24 cellular contexts compared by ENCODE assay signal in genomic region chr10:102808380-102808779, GRCh38. TPM values are rescaled to one million over a fixed set of nuclear protein-coding genes. Genes with fewer than 3 reads are reported as not detected.
DNase-seq lines count a peak whose midpoint lies in the region; ATAC-seq and TF ChIP-seq lines count a peak whose summit lies in the region.
"Had no signal": no experiment of that assay in that cellular context is flagged by ENCODE, and none has a peak within 500 bp of the region (broad histone marks: within the 10 kb centered on the region; RNA-seq: fewer than 3 reads in every experiment).

No MANE protein-coding gene starts in this region.

- peaks cover 63 to 81% of the 10 kb centered on the region in 2 donors for H3K36me3 Mint-ChIP-seq in CD14-positive monocyte
- H3K36me3 Mint-ChIP-seq in Caco-2 (ENCODE audit: insufficient read depth, unreplicated experiment), result peaks cover 23% of the 10 kb centered on the region
- H3K36me3 Mint-ChIP-seq in activated naive CD8-positive, alpha-beta T cell treated with anti-CD3 and anti-CD28 coated beads, Interleukin-2, amount 50 U/mL, for 24 hours (ENCODE audit: low read depth), result peaks cover 23% of the 10 kb centered on the region
- peaks cover 42% of the 10 kb centered on the region for H3K36me3 Mint-ChIP-seq in nephron progenitor cell (ENCODE audit: low read depth)

- TF ChIP-seq CTCF in CD14-positive monocyte (IDR thresholded peaks at IDR 0.05), result no peak
- TF ChIP-seq CTCF in Caco-2 (IDR thresholded peaks at IDR 0.05; ENCODE audit: insufficient read depth in 1 of 2, low read depth in 1 of 2, low read length in 1 of 2, severe bottlenecking in 1 of 2, unreplicated experiment in 1 of 2), result no peak
- no peak for TF ChIP-seq CTCF in nephron progenitor cell (IDR thresholded peaks at IDR 0.05)
- TF ChIP-seq CTCF in SK-N-SH (IDR thresholded peaks at IDR 0.05), result no peak

- no peak overlapping the region for H3K9ac ChIP-seq in SK-N-SH
- H3K9ac ChIP-seq: GM23248 had no signal

- H3K9me3 Mint-ChIP-seq in CD14-positive monocyte (no peaks in the 10 kb centered on the region), Caco-2 (ENCODE audit: unreplicated experiment) (no peaks in the 10 kb centered on the region), nephron progenitor cell (peaks cover 4% of the 10 kb centered on the region)
- H3K9me3 Mint-ChIP-seq in activated naive CD8-positive, alpha-beta T cell treated with anti-CD3 and anti-CD28 coated beads, Interleukin-2, amount 50 U/mL, for 24 hours, result peaks cover 3% of the 10 kb centered on the region
- H3K9me3 Mint-ChIP-seq: stimulated activated memory B cell treated with anti-CD40 and anti-IgM and Interleukin-4, amounts not matched to agents 10 μg/mL and 1 μg/mL and 100 μg/mL, for 72 hours had no signal

- H3K4me1 Mint-ChIP-seq in CD14-positive monocyte (peaks cover 40% of the 10 kb centered on the region), Caco-2 (ENCODE audit: low read depth, unreplicated experiment) (no peaks in the 10 kb centered on the region), nephron progenitor cell (peaks cover 43% of the 10 kb centered on the region)
- peaks cover 24% of the 10 kb centered on the region for H3K4me1 Mint-ChIP-seq in activated naive CD8-positive, alpha-beta T cell treated with anti-CD3 and anti-CD28 coated beads, Interleukin-2, amount 50 U/mL, for 24 hours

- H3K4me3 ChIP-seq in Caco-2 (ENCODE audit: low read depth, low read length) (no peak overlapping the region), SK-N-SH (ENCODE audit: low read depth in 2 of 2, low read length in 1 of 2) (no peak overlapping the region)
- H3K4me3 ChIP-seq: body of pancreas, GM23248, lung, sigmoid colon had no signal

- ATAC-seq in activated naive CD8-positive, alpha-beta T cell treated with anti-CD3 and anti-CD28 coated beads, Interleukin-2, amount 50 U/mL, for 24 hours, result no peak
- ATAC-seq: body of pancreas; stimulated activated memory B cell treated with anti-CD40 and anti-IgM and Interleukin-4, amounts not matched to agents 10 μg/mL and 1 μg/mL and 100 μg/mL, for 72 hours had no signal

- CTCF ChIA-PET in Caco-2 (lab: Charles Lee) (no interaction called here), SK-N-SH (lab: Yijun Ruan, JAX) (no interaction called here)

- H3K27ac Mint-ChIP-seq in CD14-positive monocyte (peak overlapping the region in 5 of 7 donors; percentile 7 to 83 (median 64)), Caco-2 (ENCODE audit: unreplicated experiment) (peak overlapping the region; percentile 25), nephron progenitor cell (peak overlapping the region; percentile 46)
- H3K27ac Mint-ChIP-seq in activated naive CD8-positive, alpha-beta T cell treated with anti-CD3 and anti-CD28 coated beads, Interleukin-2, amount 50 U/mL, for 24 hours, result peak overlapping the region; percentile 46
- H3K27ac Mint-ChIP-seq: progenitor cell of endocrine pancreas; stimulated activated memory B cell treated with anti-CD40 and anti-IgM and Interleukin-4, amounts not matched to agents 10 μg/mL and 1 μg/mL and 100 μg/mL, for 72 hours had no signal

- H2AFZ ChIP-seq in SK-N-SH (ENCODE audit: low read depth), result no peak overlapping the region
- H2AFZ ChIP-seq: GM23248 had no signal

- no peak for TF ChIP-seq RAD21 in SK-N-SH (IDR thresholded peaks at IDR 0.05; ENCODE audit: low read length)

- H3K9me2 ChIP-seq in SK-N-SH, result no peaks in the 10 kb centered on the region

- H3K4me3 Mint-ChIP-seq in CD14-positive monocyte, result no peak overlapping the region
- H3K4me3 Mint-ChIP-seq in Caco-2 (ENCODE audit: unreplicated experiment), result no peak overlapping the region
- H3K4me3 Mint-ChIP-seq in activated naive CD8-positive, alpha-beta T cell treated with anti-CD3 and anti-CD28 coated beads, Interleukin-2, amount 50 U/mL, for 24 hours, result no peak overlapping the region
- H3K4me3 Mint-ChIP-seq in nephron progenitor cell, result no peak overlapping the region
- H3K4me3 Mint-ChIP-seq: stimulated activated memory B cell treated with anti-CD40 and anti-IgM and Interleukin-4, amounts not matched to agents 10 μg/mL and 1 μg/mL and 100 μg/mL, for 72 hours had no signal

- no peaks in the 10 kb centered on the region for H3K4me1 ChIP-seq in Caco-2
- H3K4me1 ChIP-seq in SK-N-SH (ENCODE audit: control insufficient read depth in 1 of 2, insufficient read depth in 2 of 2, low read depth in 1 of 2, low read length in 1 of 2), result peaks cover 2 to 6% of the 10 kb centered on the region in 2 experiments; a peak in 2 of 4 replicates
- H3K4me1 ChIP-seq: body of pancreas had no signal

- no TSS peak for BruUV-seq in Caco-2 (replicated peaks; lab: Mats Ljungman, UMichigan)

- DNase-seq in CD14-positive monocyte (ENCODE audit: low spot score), result no peak
- DNase-seq in Caco-2, result no peak
- no peak for DNase-seq in activated naive CD8-positive, alpha-beta T cell treated with anti-CD3 and anti-CD28 coated beads, Interleukin-2, amount 50 U/mL, for 24 hours
- DNase-seq in nephron progenitor cell, result no peak
- no peak for DNase-seq in NCI-H187 treated with DMSO at 0.1 percent for 48 hours (lab: John Stamatoyannopoulos, UW)
- DNase-seq in activated effector memory CD4-positive, alpha-beta T cell treated with anti-CD3 and anti-CD28 coated beads, Interleukin-2, amount 50 U/mL, for 16 hours, result no peak
- DNase-seq in SK-N-SH, result no peak
- DNase-seq: activated CD4-positive, alpha-beta T cell treated with anti-CD3 and anti-CD28 coated beads, Interleukin-2, amount 50 U/mL, for 48 hours; activated CD8-positive, alpha-beta memory T cell treated with anti-CD3 and anti-CD28 coated beads, Interleukin-2, amount 50 U/mL, for 48 hours; activated gamma-delta T cell; body of pancreas; GM23248; head of caudate nucleus; NCI-H1694; NCI-H524 treated with DMSO at 0.1 percent for 48 hours; sigmoid colon; stimulated activated CD4-positive, alpha-beta T cell treated with anti-CD3 and anti-CD28 coated beads, Interleukin-4, amount 100 ng/mL, for 24 hours had no signal

- H3K4me2 ChIP-seq in SK-N-SH, result no peak overlapping the region

- H3K9me3 ChIP-seq in Caco-2 (no peaks in the 10 kb centered on the region), SK-N-SH (no peaks in the 10 kb centered on the region; the same call in 1 of the 2 replicates)
- H3K9me3 ChIP-seq: body of pancreas, neutrophil, sigmoid colon had no signal

- POLR2A ChIA-PET in Caco-2 (lab: Charles Lee) (no interaction called here), SK-N-SH (lab: Yijun Ruan, JAX) (no interaction called here)

- H3K27me3 Mint-ChIP-seq in CD14-positive monocyte (ENCODE audit: low read depth in 3 of 3) (no peaks in the 10 kb centered on the region), Caco-2 (ENCODE audit: insufficient read depth, unreplicated experiment) (no peaks in the 10 kb centered on the region), nephron progenitor cell (ENCODE audit: low read depth, poor library complexity) (no peaks in the 10 kb centered on the region)
- no peaks in the 10 kb centered on the region for H3K27me3 Mint-ChIP-seq in activated naive CD8-positive, alpha-beta T cell treated with anti-CD3 and anti-CD28 coated beads, Interleukin-2, amount 50 U/mL, for 24 hours
- H3K27me3 Mint-ChIP-seq: progenitor cell of endocrine pancreas; stimulated activated memory B cell treated with anti-CD40 and anti-IgM and Interleukin-4, amounts not matched to agents 10 μg/mL and 1 μg/mL and 100 μg/mL, for 72 hours had no signal

- H4K20me1 ChIP-seq in SK-N-SH (ENCODE audit: insufficient read depth), result no peaks in the 10 kb centered on the region

- 95% methylated on average over 4 of the region's 4 CpGs for WGBS in SK-N-SH (ENCODE audit: low lambda C conversion rate)

- intact Hi-C loops in CD14-positive monocyte (cut with micrococcal nuclease) (loop anchor here in 1 of 2 donors (10.0 kb wide), 1 partner anchor 54 kb away; no protein-coding TSS in a partner anchor), Caco-2 (cut with micrococcal nuclease; ENCODE audit: unreplicated experiment) (no loop called here)

- peaks cover 4% of the 10 kb centered on the region for H3F3A ChIP-seq in SK-N-SH (replicated peaks; ENCODE audit: insufficient read depth)

- H3K27me3 ChIP-seq in Caco-2 (replicated peaks; ENCODE audit: control insufficient read depth, insufficient read depth, low read length) (no peaks in the 10 kb centered on the region), SK-N-SH (ENCODE audit: insufficient read depth) (no peaks in the 10 kb centered on the region)
- H3K27me3 ChIP-seq: body of pancreas, neutrophil, sigmoid colon had no signal

- H3K36me3 ChIP-seq in Caco-2 (ENCODE audit: control insufficient read depth, insufficient read depth, low read length) (no peaks in the 10 kb centered on the region; the same call in none of the 2 replicates), SK-N-SH (replicated peaks in 1 of 2; ENCODE audit: control insufficient read depth in 1 of 2, insufficient read depth in 2 of 2, low read length in 1 of 2) (peaks cover 16 to 20% of the 10 kb centered on the region in 2 experiments)

- TF ChIP-seq EP300 in SK-N-SH (IDR thresholded peaks at IDR 0.05; ENCODE audit: borderline replicate concordance in 1 of 2, low read depth in 1 of 2, low read length in 1 of 2), result no peak

- H3K27ac ChIP-seq in SK-N-SH (ENCODE audit: low read depth in 2 of 2, low read length in 1 of 2), result no peak overlapping the region
- H3K27ac ChIP-seq: body of pancreas, epithelial cell of prostate, GM23248, neutrophil had no signal

- H3K79me2 ChIP-seq in SK-N-SH (ENCODE audit: insufficient read depth), result peaks cover 9% of the 10 kb centered on the region

TF ChIP-seq in SK-N-SH, 30 proteins besides CTCF, POLR2A, EP300 and RAD21 (continues in another document):
- TF ChIP-seq NRF1 (IDR thresholded peaks at IDR 0.05; ENCODE audit: low read depth, low read length) (no peak), USF2 (IDR thresholded peaks at IDR 0.05; ENCODE audit: borderline replicate concordance, low read depth, low read length) (no peak), FOSL2 (IDR thresholded peaks at IDR 0.05; ENCODE audit: borderline replicate concordance, low read depth) (no peak), FOXM1 (IDR thresholded peaks at IDR 0.05; ENCODE audit: low read depth) (no peak), ELF1 (IDR thresholded peaks at IDR 0.05) (no peak)

RNA-seq across cellular contexts. Expression of gene CYP17A1, which starts 28.8 kb away (rescaled TPM):
- polyA plus RNA-seq in CD14-positive monocyte (not detected), SK-N-SH (2012; rRNA removed) (not detected in 2 replicates)
- not detected in 2 replicates for total RNA-seq in Caco-2 (2022)
- polyA plus RNA-seq in SK-N-SH (2012; cell fraction: cytosol; rRNA removed), result not detected in 2 replicates
- polyA plus RNA-seq in SK-N-SH (2012; cell fraction: nucleus; rRNA removed), result 0.04 TPM in 1 of 2 replicates, not detected in the other
- total RNA-seq: body of pancreas, GM23248, kidney epithelial cell, progenitor cell of endocrine pancreas, sigmoid colon, urinary bladder had no signal
- polyA plus RNA-seq: GM23248, urinary bladder had no signal

RNA-seq across cellular contexts. Expression of gene BORCS7, which starts 45.7 kb away (rescaled TPM):
- 10 to 100 TPM; 49.8 to 51.9 TPM for polyA plus RNA-seq in CD14-positive monocyte
- total RNA-seq in Caco-2 (2022), result 12.3 and 12.6 TPM in 2 replicates
- polyA plus RNA-seq in SK-N-SH (2012; rRNA removed), result 42.7 and 45.4 TPM in 2 replicates
- polyA plus RNA-seq in SK-N-SH (2012; cell fraction: cytosol; rRNA removed), result 55.3 and 63.0 TPM in 2 replicates
- polyA plus RNA-seq in SK-N-SH (2012; cell fraction: nucleus; rRNA removed), result 12.8 and 19.2 TPM in 2 replicates
